ENCODE assay signal across 8 cellular contexts in genomic region chr6:133130863-133131262, GRCh38.
A peak's percentile ranks its signal among the peaks of the same experiment; 100 is the strongest.
DNase-seq lines count a peak whose midpoint lies in the region; ATAC-seq and TF ChIP-seq lines count a peak whose summit lies in the region.

No MANE protein-coding gene starts in this region.

- H4K20me1 ChIP-seq in MM.1S (ENCODE audit: insufficient read depth, low read length), result no peaks in the 10 kb centered on the region

- no peak overlapping the region for H3K4me2 ChIP-seq in MM.1S (ENCODE audit: low read depth, low read length)

- H3K9me3 ChIP-seq in MM.1S (replicated peaks; ENCODE audit: insufficient read depth, low read length), result no peaks in the 10 kb centered on the region
- H3K9me3 ChIP-seq in spleen, result no peaks in the 10 kb centered on the region

- H3K4me1 ChIP-seq in MM.1S (ENCODE audit: low read length), result no peaks in the 10 kb centered on the region
- H3K4me1 ChIP-seq in spleen, result no peaks in the 10 kb centered on the region

- H3K4me3 ChIP-seq in MM.1S (ENCODE audit: low read length), result no peak overlapping the region
- H3K4me3 ChIP-seq in spleen, result no peak overlapping the region

- DNase-seq in DMS53 (lab: John Stamatoyannopoulos, UW) (peak; percentile 68), NCI-H2196 (lab: John Stamatoyannopoulos, UW; ENCODE audit: unreplicated experiment) (peak; percentile 69), epithelial cell of prostate (ENCODE audit: low read depth, low spot score) (peak; percentile 70), myocyte (ENCODE audit: low read depth) (peak; percentile 77), MM.1S (no peak), spleen (no peak)

- H3K9me2 ChIP-seq in MM.1S (replicated peaks; ENCODE audit: insufficient read depth, low read length), result no peaks in the 10 kb centered on the region

- WGBS in spleen, 5 donors, result 49 to 78% (median 53%) methylated on average over 2 of the region's 2 CpGs

- intact Hi-C loops in spleen (cut with DNase I; ENCODE audit: low total_unique reads), result no loop called here

- no peak overlapping the region for H2AFZ ChIP-seq in MM.1S (ENCODE audit: low read length)

- no peak for TF ChIP-seq POLR2A in spleen (IDR thresholded peaks at IDR 0.05)

- H3K27me3 ChIP-seq in MM.1S (replicated peaks; ENCODE audit: insufficient read depth, low read length) (no peaks in the 10 kb centered on the region), spleen (replicated peaks in 1 of 7) (no peaks in the 10 kb centered on the region)

- ATAC-seq in GM18519 (IDR thresholded peaks at IDR 0.05; ENCODE audit: low FRiP score, unreplicated experiment) (no peak), GM18868 (IDR thresholded peaks at IDR 0.05; ENCODE audit: unreplicated experiment) (no peak)

- H3K36me3 ChIP-seq in MM.1S (replicated peaks; ENCODE audit: insufficient read depth, low read length) (no peaks in the 10 kb centered on the region), spleen (no peaks in the 10 kb centered on the region)

- no peaks in the 10 kb centered on the region for H3F3A ChIP-seq in MM.1S (ENCODE audit: insufficient read depth, low read length)

- no peaks in the 10 kb centered on the region for H3K79me2 ChIP-seq in MM.1S (ENCODE audit: low read length)

- H3K27ac ChIP-seq in epithelial cell of prostate, result peak overlapping the region; percentile 16
- no peak overlapping the region for H3K27ac ChIP-seq in MM.1S (ENCODE audit: low read length)
- no peak overlapping the region for H3K27ac ChIP-seq in spleen

- no peak overlapping the region for H3K9ac ChIP-seq in MM.1S (ENCODE audit: low read length)

- no peak for TF ChIP-seq CTCF in MM.1S (IDR thresholded peaks at IDR 0.05; ENCODE audit: low read length)
- no peak for TF ChIP-seq CTCF in spleen (IDR thresholded peaks at IDR 0.05 in 8 of 11, conservative IDR thresholded peaks at IDR 0.05 in 3 of 11)

Comparison
In these comparisons a context has a peak if more than half of its experiments do, and no peak if none do; other contexts are left out.
1. DNase-seq: peak in DMS53 (single experiment), NCI-H2196 (single experiment), epithelial cell of prostate (single experiment) and myocyte (single experiment); none in MM.1S (single experiment) and spleen (single experiment).